ENCODE assay signal across 8 cellular contexts in genomic region chr19:1811942-1812425, GRCh38. TPM values are rescaled to one million over a fixed set of nuclear protein-coding genes. Genes with fewer than 3 reads are reported as not detected.
DNase-seq lines count a peak whose midpoint lies in the region; ATAC-seq and TF ChIP-seq lines count a peak whose summit lies in the region.

Gene ATP8B3 (minus strand): TSS chr19:1812276. CDS start chr19:1811736, 540 bp downstream.

- no peaks in the 10 kb centered on the region for H3K27me3 Mint-ChIP-seq in natural killer cell treated with Interleukin-12 subunit alpha and Interleukin-12 subunit beta and Interleukin-15 and Interleukin-18, amount 100 ng/mL, for 72 hours

- H3K4me2 ChIP-seq in OCI-LY3 (ENCODE audit: low read length) = peak within 1 kb of the TSS; percentile 95

- H4K20me1 ChIP-seq in OCI-LY3 (ENCODE audit: insufficient read depth, low read length) = no peaks in the 10 kb centered on the region

- H3K36me3 Mint-ChIP-seq in natural killer cell treated with Interleukin-12 subunit alpha and Interleukin-12 subunit beta and Interleukin-15 and Interleukin-18, amount 100 ng/mL, for 72 hours = no peaks in the 10 kb centered on the region

- peak within 1 kb of the TSS; percentile 79 for H2AFZ ChIP-seq in OCI-LY3 (ENCODE audit: low read depth, low read length)

- peaks cover 10% of the 10 kb centered on the region for H3K36me3 ChIP-seq in OCI-LY3 (replicated peaks; ENCODE audit: low read depth, low read length)

- H3K27ac ChIP-seq in OCI-LY3 (ENCODE audit: low read length) (peak within 1 kb of the TSS; percentile 61), coronary artery (peak within 1 kb of the TSS; percentile 52 to 88)

- peaks cover 12% of the 10 kb centered on the region for H3K4me1 ChIP-seq in OCI-LY3 (ENCODE audit: low read length)

- H3K79me2 ChIP-seq in OCI-LY3 (ENCODE audit: low read length) = no peaks in the 10 kb centered on the region

- no peaks in the 10 kb centered on the region for H3K9me3 ChIP-seq in OCI-LY3 (ENCODE audit: insufficient read depth, low read length)

- H3K27ac Mint-ChIP-seq in natural killer cell treated with Interleukin-12 subunit alpha and Interleukin-12 subunit beta and Interleukin-15 and Interleukin-18, amount 100 ng/mL, for 72 hours = peak within 1 kb of the TSS; percentile 73 to 93

- 0 out of 2 replicates have a peak, but pooled peaks cover 5% of the 10 kb centered on the region for H3K27me3 ChIP-seq in OCI-LY3 (ENCODE audit: low read depth, low read length)

- TF ChIP-seq CTCF in OCI-LY3 (IDR thresholded peaks at IDR 0.05; ENCODE audit: low read depth, low read length) = peak; percentile 34; the same call in 1 of the 2 replicates
- no peak for TF ChIP-seq CTCF in coronary artery (IDR thresholded peaks at IDR 0.05)

- H3K9ac ChIP-seq in OCI-LY3 (ENCODE audit: low read length) = peak within 1 kb of the TSS; percentile 78

- peaks cover 10 to 11% of the 10 kb centered on the region in 2 donors for H3K4me1 Mint-ChIP-seq in natural killer cell treated with Interleukin-12 subunit alpha and Interleukin-12 subunit beta and Interleukin-15 and Interleukin-18, amount 100 ng/mL, for 72 hours (ENCODE audit: low read depth in 2 of 2)

- peak; percentile 2 for ATAC-seq in GM21825 (IDR thresholded peaks at IDR 0.05; ENCODE audit: unreplicated experiment)
- peak in 1 of 2 donors; percentile 49 for ATAC-seq in natural killer cell treated with Interleukin-12 subunit alpha and Interleukin-12 subunit beta and Interleukin-15 and Interleukin-18, amount 100 ng/mL, for 72 hours

- DNase-seq in coronary artery (ENCODE audit: low spot score) (no peak), NCI-H146 (lab: John Stamatoyannopoulos, UW) (no peak), NCI-H146 treated with DMSO at 0.1 percent for 48 hours (lab: John Stamatoyannopoulos, UW; ENCODE audit: unreplicated experiment) (no peak), DMS 273 (lab: John Stamatoyannopoulos, UW; ENCODE audit: unreplicated experiment) (no peak)
- no peak for DNase-seq in natural killer cell treated with Interleukin-12 subunit alpha and Interleukin-12 subunit beta and Interleukin-15 and Interleukin-18, amount 100 ng/mL, for 72 hours (ENCODE audit: low spot score)

- H3K4me3 Mint-ChIP-seq in natural killer cell treated with Interleukin-12 subunit alpha and Interleukin-12 subunit beta and Interleukin-15 and Interleukin-18, amount 100 ng/mL, for 72 hours = peak within 1 kb of the TSS; percentile 91

- no peaks in the 10 kb centered on the region for H3K9me3 Mint-ChIP-seq in natural killer cell treated with Interleukin-12 subunit alpha and Interleukin-12 subunit beta and Interleukin-15 and Interleukin-18, amount 100 ng/mL, for 72 hours

- H3K4me3 ChIP-seq in GM08714 (ENCODE audit: low read length) (peak within 1 kb of the TSS; percentile 45; the same call in 1 of the 2 replicates), OCI-LY3 (ENCODE audit: low read length) (peak within 1 kb of the TSS; percentile 76), coronary artery (peak within 1 kb of the TSS; percentile 80)

RNA-seq across cellular contexts. Expression of gene ATP8B3, which starts in this region (rescaled TPM):
- 1 to 10 TPM; 2.3 to 2.8 TPM for total RNA-seq in natural killer cell treated with Interleukin-12 subunit alpha and Interleukin-12 subunit beta and Interleukin-15 and Interleukin-18, amount 100 ng/mL, for 72 hours
